ENCODE assay signal across 8 cellular contexts in the genomic region with DNA sequence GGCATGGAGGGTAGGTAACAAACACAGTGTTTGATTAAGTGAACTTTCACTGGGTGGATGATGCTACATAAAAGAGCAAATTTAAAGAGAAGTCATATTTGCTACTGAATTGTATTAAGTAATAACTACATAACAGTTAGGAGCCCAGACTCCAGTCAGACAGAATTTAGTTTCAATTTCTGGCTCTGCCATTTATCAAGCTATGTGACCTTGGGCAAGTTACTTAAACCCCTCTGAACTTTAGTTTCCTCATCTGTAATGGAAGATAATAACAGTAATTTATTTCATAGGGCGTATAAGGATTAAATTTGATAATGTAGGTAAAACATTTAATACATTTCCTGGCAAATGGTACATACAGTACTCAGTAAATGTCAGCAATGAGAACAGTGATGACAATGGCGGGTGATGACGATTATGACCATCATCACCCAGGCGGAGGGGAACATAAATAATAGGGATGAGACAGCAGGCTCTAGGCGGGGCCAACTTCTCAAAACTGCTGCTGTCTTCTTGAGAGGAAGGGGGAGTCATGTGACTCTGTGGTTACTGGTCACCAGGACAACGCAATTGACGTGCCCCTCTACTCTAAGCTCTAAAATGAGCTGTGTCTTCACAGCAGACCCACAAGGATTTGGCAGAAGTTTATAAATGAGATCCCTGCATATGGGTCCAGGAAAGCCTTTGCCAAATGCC. TPM values are rescaled to one million over a fixed set of nuclear protein-coding genes. Genes with fewer than 3 reads are reported as not detected.
DNase-seq lines count a peak whose midpoint lies in the region; ATAC-seq and TF ChIP-seq lines count a peak whose summit lies in the region.

No MANE protein-coding gene starts in this region.

- H3K4me1 ChIP-seq in lung (ENCODE audit: control insufficient read depth in 2 of 2, insufficient read depth in 2 of 2, low read length in 2 of 2) = peaks cover 4 to 21% of the 10 kb centered on the region in 2 donors

- peak overlapping the region; percentile 74 for H3K27ac Mint-ChIP-seq in T-helper 2 cell treated with Interferon-gamma antibody and Interleukin-4, amounts not matched to agents 5 μg/mL and 100 μg/mL, for 36 hours

- H3K9me3 ChIP-seq in lung (ENCODE audit: control insufficient read depth in 2 of 2, insufficient read depth in 1 of 2, low read length in 1 of 2) = no peaks in the 10 kb centered on the region

- H3K4me3 ChIP-seq in astrocyte of the spinal cord (ENCODE audit: low read depth, low read length) (no peak overlapping the region), lung (no peak overlapping the region)

- H3K4me3 Mint-ChIP-seq in T-helper 2 cell treated with Interferon-gamma antibody and Interleukin-4, amounts not matched to agents 5 μg/mL and 100 μg/mL, for 36 hours = peak overlapping the region; percentile 42

- no peak for TF ChIP-seq CTCF in astrocyte of the spinal cord (IDR thresholded peaks at IDR 0.05; ENCODE audit: low read depth, low read length)
- TF ChIP-seq CTCF in lung (IDR thresholded peaks at IDR 0.05; ENCODE audit: control extremely low read depth, extremely low read depth) = no peak

- H3K4me1 Mint-ChIP-seq in T-helper 2 cell treated with Interferon-gamma antibody and Interleukin-4, amounts not matched to agents 5 μg/mL and 100 μg/mL, for 36 hours (ENCODE audit: low read depth) = peaks cover 15% of the 10 kb centered on the region

- no peaks in the 10 kb centered on the region for H3K9me3 Mint-ChIP-seq in T-helper 2 cell treated with Interferon-gamma antibody and Interleukin-4, amounts not matched to agents 5 μg/mL and 100 μg/mL, for 36 hours

- 26 to 51% methylated on average over 7 of the region's 7 CpGs for whole genome bisulfite sequencing in lung, 2 donors

- in situ Hi-C loops in astrocyte of the spinal cord (cut with HindIII; ENCODE audit: low sequenced_read_pairs) = no loop called here

- peak overlapping the region; percentile 23 to 52 for H3K27ac ChIP-seq in lung (ENCODE audit: low read depth in 1 of 2, low read length in 1 of 2)

- DNase-seq in A172 (ENCODE audit: low spot score) (peak; percentile 96), astrocyte of the spinal cord (ENCODE audit: low read depth, low spot score) (peak; percentile 93), lung (ENCODE audit: low spot score) (peak; percentile 41)
- DNase-seq in T-helper 2 cell treated with Interferon-gamma antibody and Interleukin-4, amounts not matched to agents 5 μg/mL and 100 μg/mL, for 36 hours (ENCODE audit: low spot score) = peak; percentile 26
- DNase-seq in stimulated activated naive CD4-positive, alpha-beta T cell (lab: John Stamatoyannopoulos, UW) = peak; percentile 10 to 58 (median 46)

- H3K36me3 ChIP-seq in lung (ENCODE audit: control insufficient read depth in 2 of 2, insufficient read depth in 2 of 2, low read length in 2 of 2) = no peaks in the 10 kb centered on the region

- ATAC-seq in GM18867 (IDR thresholded peaks at IDR 0.05; ENCODE audit: unreplicated experiment) (peak; percentile 75), HG03280 (IDR thresholded peaks at IDR 0.05; ENCODE audit: unreplicated experiment) (peak; percentile 93), lung (ENCODE audit: insufficient read depth, low FRiP score) (peak; percentile 62), GM18870 (IDR thresholded peaks at IDR 0.05; ENCODE audit: unreplicated experiment) (no peak)

- H3K36me3 Mint-ChIP-seq in T-helper 2 cell treated with Interferon-gamma antibody and Interleukin-4, amounts not matched to agents 5 μg/mL and 100 μg/mL, for 36 hours (ENCODE audit: low read depth) = no peaks in the 10 kb centered on the region

- peaks cover 3% of the 10 kb centered on the region for H3K27me3 Mint-ChIP-seq in T-helper 2 cell treated with Interferon-gamma antibody and Interleukin-4, amounts not matched to agents 5 μg/mL and 100 μg/mL, for 36 hours (ENCODE audit: low read depth)

- H3K27me3 ChIP-seq in lung (ENCODE audit: control insufficient read depth, insufficient read depth) = no peaks in the 10 kb centered on the region

RNA-seq across cellular contexts. Expression of a gene that starts 15.6 kb away (rescaled TPM):
- 14.4 and 17.4 TPM in 2 replicates for total RNA-seq in A172 (2014; rRNA removed; shearing (Covaris generic))
- total RNA-seq in lung = 10 to 100 TPM; 17.4 to 31.0 TPM
- polyA plus RNA-seq in lung = 1 to 10 TPM; 6.5 to 7.6 TPM

Comparison
In these comparisons a context has a peak if more than half of its experiments do, and no peak if none do; other contexts are left out.
1. DNase-seq: peak in every context shown above with its lines; median percentile 96 in A172; 93 in astrocyte of the spinal cord; 46 in stimulated activated naive CD4-positive, alpha-beta T cell; 41 in lung; 26 in T-helper 2 cell treated with Interferon-gamma antibody and Interleukin-4, amounts not matched to agents 5 μg/mL and 100 μg/mL, for 36 hours.